Comparison of ENCODE assay signal across 27 cellular contexts in genomic region chr11:6307879-6308278, GRCh38. TPM values are rescaled to one million over a fixed set of nuclear protein-coding genes. Genes with fewer than 3 reads are reported as not detected.
DNase-seq lines count a peak whose midpoint lies in the region; ATAC-seq and TF ChIP-seq lines count a peak whose summit lies in the region.
"Had no signal": no experiment of that assay in that cellular context is flagged by ENCODE, and none has a peak within 500 bp of the region (broad histone marks: within the 10 kb centered on the region; RNA-seq: fewer than 3 reads in every experiment).

No MANE protein-coding gene starts in this region.

- no peaks in the 10 kb centered on the region for H3K36me3 ChIP-seq in brain microvascular endothelial cell (replicated peaks)
- no peaks in the 10 kb centered on the region for H3K36me3 ChIP-seq in gastrocnemius medialis
- H3K36me3 ChIP-seq: esophagus muscularis mucosa, heart left ventricle, left ventricle myocardium inferior, Peyer's patch, WERI-Rb-1 had no signal

- ATAC-seq in GM21717 (IDR thresholded peaks at IDR 0.05; ENCODE audit: unreplicated experiment): no peak
- ATAC-seq in gastrocnemius medialis: no peak
- ATAC-seq: body of pancreas, heart left ventricle, natural killer cell, right cardiac atrium, T-helper 17 cell had no signal

- no peaks in the 10 kb centered on the region for H3K9me3 ChIP-seq in gastrocnemius medialis
- H3K9me3 ChIP-seq: body of pancreas, esophagus muscularis mucosa, heart left ventricle, left ventricle myocardium inferior, Peyer's patch had no signal

- in situ Hi-C loops in brain microvascular endothelial cell (cut with HindIII; ENCODE audit: low pct_ligation_motif_present, low sequenced_read_pairs): no loop called here
- in situ Hi-C loops in gastrocnemius medialis (cut with MboI; ENCODE audit: low sequenced_read_pairs in 4 of 4): loop anchor here in 1 of 4 donors (25.0 kb wide), 1 partner anchor 296 kb away; the partner anchor contains the start of gene OR56A4

- intact Hi-C loops in gastrocnemius medialis (cut with DNase I; ENCODE audit: low total_unique reads): no loop called here

- no peak overlapping the region for H3K4me3 ChIP-seq in AG10803 (ENCODE audit: low read length)
- no peak overlapping the region for H3K4me3 ChIP-seq in brain microvascular endothelial cell (ENCODE audit: low read depth, low read length)
- H3K4me3 ChIP-seq in gastrocnemius medialis: no peak overlapping the region
- H3K4me3 ChIP-seq: body of pancreas, esophagus muscularis mucosa, heart left ventricle, left ventricle myocardium inferior, Peyer's patch had no signal

- TF ChIP-seq POLR2A in gastrocnemius medialis (IDR thresholded peaks at IDR 0.05): no peak

- H3K27me3 ChIP-seq in brain microvascular endothelial cell (replicated peaks) (no peaks in the 10 kb centered on the region), gastrocnemius medialis (no peaks in the 10 kb centered on the region)
- H3K27me3 ChIP-seq: body of pancreas, esophagus muscularis mucosa, Peyer's patch had no signal

- H3K27ac ChIP-seq in brain microvascular endothelial cell (no peak overlapping the region), gastrocnemius medialis (no peak overlapping the region)
- H3K27ac ChIP-seq: body of pancreas, esophagus muscularis mucosa, heart left ventricle, left ventricle myocardium inferior, parathyroid adenoma, Peyer's patch, WERI-Rb-1 had no signal

- no peaks in the 10 kb centered on the region for H3K4me1 ChIP-seq in gastrocnemius medialis
- H3K4me1 ChIP-seq: body of pancreas, esophagus muscularis mucosa, heart left ventricle, left ventricle myocardium inferior, parathyroid adenoma, Peyer's patch had no signal

- TF ChIP-seq CTCF in AG10803 (conservative IDR thresholded peaks at IDR 0.05; ENCODE audit: low read length) (no peak), brain microvascular endothelial cell (IDR thresholded peaks at IDR 0.05; ENCODE audit: low read depth, low read length, missing control alignments) (no peak), gastrocnemius medialis (IDR thresholded peaks at IDR 0.05 in 4 of 5, conservative IDR thresholded peaks at IDR 0.05 in 1 of 5) (no peak)

- DNase-seq in AG10803 (ENCODE audit: low read depth): peak; percentile 21
- DNase-seq in LHCN-M2 (ENCODE audit: low read depth): peak; percentile 7
- peak; percentile 21 for DNase-seq in brain microvascular endothelial cell
- peak; percentile 66 for DNase-seq in kidney tubule cell (ENCODE audit: low spot score)
- no peak for DNase-seq in gastrocnemius medialis
- DNase-seq in SKM-1 treated with dmso at 0.1 percent for 144 hours (lab: John Stamatoyannopoulos, UW; ENCODE audit: unreplicated experiment): no peak
- no peak for DNase-seq in H4 (ENCODE audit: low spot score)
- DNase-seq: activated naive CD8-positive, alpha-beta T cell treated with anti-CD3 and anti-CD28 coated beads, Interleukin-2, amount 10 ng/mL, durations not matched to agents 7 days and 5 days; body of pancreas; effector memory CD4-positive, alpha-beta T cell; GDM1; heart left ventricle; left ventricle myocardium inferior; midbrain; natural killer cell; NCI-H1417 treated with DMSO at 0.1 percent for 48 hours; NCI-H2107; NCI-H446 treated with DMSO at 0.1 percent for 48 hours; Peyer's patch; right cardiac atrium; T-helper 17 cell; WERI-Rb-1 had no signal

RNA-seq across cellular contexts. Expression of gene CAVIN3, which starts 12.4 kb away (rescaled TPM):
- total RNA-seq in LHCN-M2 (2014; rRNA removed) (376 and 433 TPM in 2 replicates), gastrocnemius medialis (10 to 100 TPM; 12.9 to 53.6 (median 34.1) TPM)
- polyA plus RNA-seq in LHCN-M2 (2012): 156 TPM
- total RNA-seq in H4 (2014; rRNA removed; shearing (Covaris generic)): 0.27 and 0.41 TPM in 2 replicates
- total RNA-seq: natural killer cell, T-helper 17 cell had no signal

RNA-seq across cellular contexts. Expression of gene CCKBR, which starts 48.2 kb away (rescaled TPM):
- not detected in 2 replicates for total RNA-seq in LHCN-M2 (2014; rRNA removed)
- not detected for polyA plus RNA-seq in LHCN-M2 (2012)
- not detected for total RNA-seq in gastrocnemius medialis
- not detected in 2 replicates for total RNA-seq in H4 (2014; rRNA removed; shearing (Covaris generic))
- total RNA-seq: A673; activated naive CD8-positive, alpha-beta T cell treated with anti-CD3 and anti-CD28 coated beads, Interleukin-2, amount 10 ng/mL, durations not matched to agents 7 days and 5 days; esophagus muscularis mucosa; left ventricle myocardium inferior; natural killer cell; Peyer's patch; right cardiac atrium; T-helper 17 cell had no signal
- polyA plus RNA-seq: CD14-positive monocyte, heart left ventricle had no signal

Comparison
In these comparisons a context has a peak if more than half of its experiments do, and no peak if none do; other contexts are left out.
1. DNase-seq: peak in AG10803 (single experiment), LHCN-M2 (single experiment), brain microvascular endothelial cell (single experiment) and kidney tubule cell (single experiment); none in gastrocnemius medialis (0 of 2), SKM-1 treated with dmso at 0.1 percent for 144 hours (single experiment) and H4 (single experiment).